ENCODE assay signal across 18 cellular contexts in genomic region chr5:150147580-150148407, GRCh38. TPM values are rescaled to one million over a fixed set of nuclear protein-coding genes. Genes with fewer than 3 reads are reported as not detected.
DNase-seq lines count a peak whose midpoint lies in the region; ATAC-seq, FAIRE-seq and TF ChIP-seq lines count a peak whose summit lies in the region.
"Had no signal": no experiment of that assay in that cellular context is flagged by ENCODE, and none has a peak within 500 bp of the region (broad histone marks: within the 10 kb centered on the region; RNA-seq: fewer than 3 reads in every experiment).

No MANE protein-coding gene starts in this region.

- H3K36me3 ChIP-seq in subcutaneous abdominal adipose tissue (ENCODE audit: control insufficient read depth in 5 of 5, insufficient read depth in 5 of 5, low read length in 5 of 5) = peaks cover 0 to 7% (median 3%) of the 10 kb centered on the region in 5 donors
- H3K36me3 ChIP-seq in effector memory CD4-positive, alpha-beta T cell (ENCODE audit: control insufficient read depth, insufficient read depth, low read length) = no peaks in the 10 kb centered on the region

- H3K9ac ChIP-seq in subcutaneous abdominal adipose tissue (ENCODE audit: low read length in 5 of 5) = peak overlapping the region in 2 of 5 donors; percentile 48 to 54

- H3K4me1 Mint-ChIP-seq in CD4-positive, alpha-beta T cell (ENCODE audit: low read depth) = no peaks in the 10 kb centered on the region

- peaks cover 0 to 23% (median 6%) of the 10 kb centered on the region in 5 donors for H3K27me3 ChIP-seq in subcutaneous abdominal adipose tissue (ENCODE audit: control insufficient read depth in 5 of 5, insufficient read depth in 4 of 5, low read length in 5 of 5)
- H3K27me3 ChIP-seq in CD4-positive, alpha-beta T cell (ENCODE audit: control insufficient read depth, insufficient read depth, low read length) = no peaks in the 10 kb centered on the region
- no peaks in the 10 kb centered on the region for H3K27me3 ChIP-seq in effector memory CD4-positive, alpha-beta T cell (replicated peaks; ENCODE audit: control insufficient read depth, insufficient read depth, low read length, poor library complexity, severe bottlenecking)

- POLR2A ChIA-PET in CD4-positive, alpha-beta T cell (lab: Charles Lee) = no interaction called here

- peak overlapping the region in 2 of 5 donors; percentile 3 to 36 for H3K4me3 ChIP-seq in subcutaneous abdominal adipose tissue (ENCODE audit: low read depth in 1 of 5, low read length in 5 of 5)
- H3K4me3 ChIP-seq in effector memory CD4-positive, alpha-beta T cell (ENCODE audit: insufficient read depth, low read depth, low read length, poor library complexity, severe bottlenecking) = no peak overlapping the region

- H3K9me3 ChIP-seq in subcutaneous abdominal adipose tissue (ENCODE audit: control insufficient read depth in 5 of 5, low read length in 5 of 5) = no peaks in the 10 kb centered on the region
- H3K9me3 ChIP-seq in CD4-positive, alpha-beta T cell (ENCODE audit: control insufficient read depth, low read length) = no peaks in the 10 kb centered on the region
- no peaks in the 10 kb centered on the region for H3K9me3 ChIP-seq in effector memory CD4-positive, alpha-beta T cell (ENCODE audit: control insufficient read depth, low read length)

- H3K4me1 ChIP-seq in subcutaneous abdominal adipose tissue (ENCODE audit: control insufficient read depth in 5 of 5, insufficient read depth in 5 of 5, low read length in 5 of 5) = peaks cover 26 to 79% (median 72%) of the 10 kb centered on the region in 5 donors
- no peaks in the 10 kb centered on the region for H3K4me1 ChIP-seq in effector memory CD4-positive, alpha-beta T cell (ENCODE audit: control insufficient read depth, insufficient read depth, low read length, poor library complexity, severe bottlenecking)

- no peak for DNase-seq in HTR-8/SVneo (ENCODE audit: insufficient read length, low spot score)
- peak in 8 of 61 donors; percentile 11 to 64 (median 48) for DNase-seq in caudate nucleus (lab: John Stamatoyannopoulos, UW)
- peak; percentile 48 for DNase-seq in midbrain (lab: John Stamatoyannopoulos, UW)
- no peak for DNase-seq in CD4-positive, alpha-beta T cell
- no peak for DNase-seq in effector memory CD4-positive, alpha-beta T cell
- DNase-seq: activated gamma-delta T cell; CD4-positive, CD25-positive, alpha-beta regulatory T cell; central memory CD4-positive, alpha-beta T cell; NCI-H1105; NCI-H510A; stimulated activated naive CD8-positive, alpha-beta T cell treated with anti-CD3 and anti-CD28 coated beads, Interleukin-15, Interleukin-2, amounts not matched to agents 100 U/mL and 50 U/mL, for 24 hours had no signal

- CTCF ChIA-PET in CD4-positive, alpha-beta T cell (lab: Charles Lee) = no interaction called here

- no peak overlapping the region for H3K4me3 Mint-ChIP-seq in CD4-positive, alpha-beta T cell
- H3K4me3 Mint-ChIP-seq: CD4-positive, CD25-positive, alpha-beta regulatory T cell; T-helper 2 cell treated with Interferon-gamma antibody and Interleukin-4, amounts not matched to agents 5 μg/mL and 100 μg/mL, for 36 hours had no signal

- intact Hi-C loops in CD4-positive, alpha-beta T cell (cut with DNase I, micrococcal nuclease) = no loop called here

- H3K27ac Mint-ChIP-seq in CD4-positive, alpha-beta T cell = no peak overlapping the region
- H3K27ac Mint-ChIP-seq: CD4-positive, CD25-positive, alpha-beta regulatory T cell had no signal

- H3K36me3 Mint-ChIP-seq in CD4-positive, alpha-beta T cell (ENCODE audit: low read depth) = no peaks in the 10 kb centered on the region
- H3K36me3 Mint-ChIP-seq: CD4-positive, CD25-positive, alpha-beta regulatory T cell had no signal

- no peak for ATAC-seq in CD4-positive, alpha-beta T cell (ENCODE audit: poor library complexity)
- ATAC-seq in HG03521 (IDR thresholded peaks at IDR 0.05; ENCODE audit: unreplicated experiment) = no peak
- no peak for ATAC-seq in GM19395 (IDR thresholded peaks at IDR 0.05; ENCODE audit: unreplicated experiment)
- ATAC-seq: stimulated activated naive CD8-positive, alpha-beta T cell treated with anti-CD3 and anti-CD28 coated beads, Interleukin-15, Interleukin-2, amounts not matched to agents 100 U/mL and 50 U/mL, for 24 hours had no signal

- peaks cover 5% of the 10 kb centered on the region for H3K27me3 Mint-ChIP-seq in CD4-positive, alpha-beta T cell

- H3K9me3 Mint-ChIP-seq in CD4-positive, alpha-beta T cell = no peaks in the 10 kb centered on the region
- H3K9me3 Mint-ChIP-seq: CD4-positive, CD25-positive, alpha-beta regulatory T cell; T-helper 2 cell treated with Interferon-gamma antibody and Interleukin-4, amounts not matched to agents 5 μg/mL and 100 μg/mL, for 36 hours had no signal

- peak; percentile 42 for FAIRE-seq in HTR-8/SVneo (lab: Jason Lieb, UNC)
- FAIRE-seq: G401.6, GM18507 had no signal

- peak overlapping the region; percentile 68 for H3K27ac ChIP-seq in caudate nucleus (ENCODE audit: low read depth, low read length)
- H3K27ac ChIP-seq in subcutaneous abdominal adipose tissue (ENCODE audit: low read depth, low read length) = peak overlapping the region; percentile 67
- H3K27ac ChIP-seq in CD4-positive, alpha-beta T cell (ENCODE audit: low read depth, low read length) = no peak overlapping the region
- H3K27ac ChIP-seq in effector memory CD4-positive, alpha-beta T cell (ENCODE audit: insufficient read depth, low read length, poor library complexity, severe bottlenecking) = no peak overlapping the region

- no peak for TF ChIP-seq CTCF in CD4-positive, alpha-beta T cell (IDR thresholded peaks at IDR 0.05)

RNA-seq across cellular contexts. Expression of gene PDGFRB, which starts 7.9 kb away (rescaled TPM):
- not detected for total RNA-seq in CD4-positive, alpha-beta T cell
- total RNA-seq: CD4-positive, CD25-positive, alpha-beta regulatory T cell had no signal

RNA-seq across cellular contexts. Expression of gene CDX1, which starts 18.8 kb away (rescaled TPM):
- not detected for total RNA-seq in CD4-positive, alpha-beta T cell
- total RNA-seq: CD4-positive, CD25-positive, alpha-beta regulatory T cell; epithelial cell of proximal tubule had no signal

RNA-seq across cellular contexts. Expression of gene SLC6A7, which starts 42.1 kb away (rescaled TPM):
- not detected for total RNA-seq in CD4-positive, alpha-beta T cell
- total RNA-seq: CD4-positive, CD25-positive, alpha-beta regulatory T cell; epithelial cell of proximal tubule had no signal

Comparison
In these comparisons a context has a peak if more than half of its experiments do, and no peak if none do; other contexts are left out.
1. H3K27ac ChIP-seq: peak in caudate nucleus (single experiment) and subcutaneous abdominal adipose tissue (single experiment); none in CD4-positive, alpha-beta T cell (single experiment) and effector memory CD4-positive, alpha-beta T cell (single experiment).